8 cellular contexts compared by ENCODE assay signal in genomic region chr12:45214739-45215418, GRCh38. TPM values are rescaled to one million over a fixed set of nuclear protein-coding genes. Genes with fewer than 3 reads are reported as not detected.
A peak's percentile ranks its signal among the peaks of the same experiment; 100 is the strongest.
DNase-seq lines count a peak whose midpoint lies in the region; ATAC-seq and TF ChIP-seq lines count a peak whose summit lies in the region.

No MANE protein-coding gene starts in this region.

- H3K27ac ChIP-seq in SK-N-SH (ENCODE audit: low read depth in 2 of 2, low read length in 1 of 2) (peak overlapping the region; percentile 98 to 99), fibroblast of lung (ENCODE audit: insufficient read depth, low read length) (peak overlapping the region; percentile 92), rectal smooth muscle tissue (ENCODE audit: low read depth, low read length) (peak overlapping the region; percentile 93)

- CTCF ChIA-PET in SK-N-SH (lab: Yijun Ruan, JAX) = interaction anchor here (0.7 to 4.0 kb wide), 13 partner anchors 17 to 513 kb away, joined by 3 to 18 read pairs (median 4); partner anchors contain the start of gene ARID2

- H3K4me1 ChIP-seq in SK-N-SH (ENCODE audit: control insufficient read depth in 1 of 2, insufficient read depth in 2 of 2, low read depth in 1 of 2, low read length in 1 of 2) (peaks cover 0 to 2% of the 10 kb centered on the region in 2 experiments; a peak in 2 of 4 replicates), fibroblast of lung (ENCODE audit: control insufficient read depth, extremely low read depth, insufficient read depth, low read length) (no peaks in the 10 kb centered on the region), rectal smooth muscle tissue (ENCODE audit: control insufficient read depth, insufficient read depth, low read length) (peaks cover 5% of the 10 kb centered on the region)

- H3K27me3 ChIP-seq in SK-N-SH (ENCODE audit: insufficient read depth) = no peaks in the 10 kb centered on the region
- H3K27me3 ChIP-seq in fibroblast of lung (ENCODE audit: control insufficient read depth, insufficient read depth, low read length) = no peaks in the 10 kb centered on the region
- no peaks in the 10 kb centered on the region for H3K27me3 ChIP-seq in rectal smooth muscle tissue (ENCODE audit: control insufficient read depth, insufficient read depth, low read length)

- TF ChIP-seq CTCF in SK-N-SH (IDR thresholded peaks at IDR 0.05) (no peak), fibroblast of lung (conservative IDR thresholded peaks at IDR 0.05 in 1 of 2, IDR thresholded peaks at IDR 0.05 in 1 of 2; ENCODE audit: low read depth in 1 of 2, low read length in 2 of 2) (no peak)

- peak; percentile 18 for TF ChIP-seq POLR2A in GM18505 (IDR thresholded peaks at IDR 0.05; ENCODE audit: borderline replicate concordance, extremely low read depth, insufficient read depth, insufficient read length)

- H3K4me2 ChIP-seq in SK-N-SH (peak overlapping the region; percentile 85), fibroblast of lung (ENCODE audit: extremely low read depth, insufficient read depth, low read length) (peak overlapping the region; percentile 87)

- no peak for TF ChIP-seq EP300 in SK-N-SH (IDR thresholded peaks at IDR 0.05; ENCODE audit: borderline replicate concordance in 1 of 2, low read depth in 1 of 2, low read length in 1 of 2)

- DNase-seq in SK-N-SH (no peak), fibroblast of lung (ENCODE audit: low read depth in 2 of 2) (peak; percentile 45 to 68), HPDE6-E6E7 (ENCODE audit: extremely low spot score) (no peak), HK-2 (ENCODE audit: unreplicated experiment) (no peak)

- peaks cover 9% of the 10 kb centered on the region for H4K20me1 ChIP-seq in SK-N-SH (ENCODE audit: insufficient read depth)
- H4K20me1 ChIP-seq in fibroblast of lung (ENCODE audit: control insufficient read depth, extremely low read depth, insufficient read depth, low read length) = no peaks in the 10 kb centered on the region

- TF ChIP-seq RAD21 in SK-N-SH (IDR thresholded peaks at IDR 0.05; ENCODE audit: low read length) = no peak

- POLR2A ChIA-PET in SK-N-SH (lab: Yijun Ruan, JAX) = interaction anchor here (1.1 to 1.6 kb wide), 2 partner anchors 512 to 514 kb away, joined by 8 to 9 read pairs; partner anchors contain the start of gene ARID2

- H3K79me2 ChIP-seq in SK-N-SH (ENCODE audit: insufficient read depth) = peaks cover 53% of the 10 kb centered on the region
- H3K79me2 ChIP-seq in fibroblast of lung (ENCODE audit: control insufficient read depth, insufficient read depth, low read length) = peaks cover 37% of the 10 kb centered on the region

- no peaks in the 10 kb centered on the region for H3K9me3 ChIP-seq in SK-N-SH
- no peaks in the 10 kb centered on the region for H3K9me3 ChIP-seq in fibroblast of lung (ENCODE audit: control insufficient read depth, insufficient read depth, low read depth, low read length)

- H2AFZ ChIP-seq in SK-N-SH (ENCODE audit: low read depth) (peak overlapping the region; percentile 77), fibroblast of lung (ENCODE audit: low read length) (peak overlapping the region; percentile 83)

- H3K9ac ChIP-seq in SK-N-SH = peak overlapping the region; percentile 97
- H3K9ac ChIP-seq in fibroblast of lung (ENCODE audit: insufficient read depth, low read length) = peak overlapping the region; percentile 88
- H3K9ac ChIP-seq in rectal smooth muscle tissue (ENCODE audit: low read length) = no peak overlapping the region

- H3F3A ChIP-seq in SK-N-SH (replicated peaks; ENCODE audit: insufficient read depth) = peaks cover 11% of the 10 kb centered on the region

- ATAC-seq in GM18505 (IDR thresholded peaks at IDR 0.05; ENCODE audit: unreplicated experiment) (no peak), HG02970 (IDR thresholded peaks at IDR 0.05; ENCODE audit: low FRiP score, unreplicated experiment) (no peak), GM18519 (IDR thresholded peaks at IDR 0.05; ENCODE audit: low FRiP score, unreplicated experiment) (no peak)

- H3K4me3 ChIP-seq in SK-N-SH (ENCODE audit: low read depth in 2 of 2, low read length in 1 of 2) (peak overlapping the region; percentile 86 to 92), fibroblast of lung (replicated peaks in 1 of 4; ENCODE audit: control extremely low read depth in 1 of 4, insufficient read depth in 1 of 4, low read depth in 3 of 4, low read length in 4 of 4) (peak overlapping the region; percentile 63 to 95 (median 86)), rectal smooth muscle tissue (ENCODE audit: low read length) (peak overlapping the region; percentile 73)

- 29% methylated on average over 11 of the region's 11 CpGs for WGBS in SK-N-SH (ENCODE audit: low lambda C conversion rate)

- H3K36me3 ChIP-seq in SK-N-SH (replicated peaks in 1 of 2; ENCODE audit: control insufficient read depth in 1 of 2, insufficient read depth in 2 of 2, low read length in 1 of 2) (no peaks in the 10 kb centered on the region), fibroblast of lung (ENCODE audit: control insufficient read depth, insufficient read depth, low read length) (no peaks in the 10 kb centered on the region), rectal smooth muscle tissue (ENCODE audit: control insufficient read depth, insufficient read depth, low read length) (no peaks in the 10 kb centered on the region)

- H3K9me2 ChIP-seq in SK-N-SH = no peaks in the 10 kb centered on the region

TF ChIP-seq in SK-N-SH, 30 proteins besides CTCF, POLR2A, EP300 and RAD21:
- TF ChIP-seq GATA2 (CRISPR knock-in tag; IDR thresholded peaks at IDR 0.05) = no peak
- no peak for TF ChIP-seq NFIC (IDR thresholded peaks at IDR 0.05; ENCODE audit: borderline replicate concordance)
- no peak for TF ChIP-seq ELF1 (IDR thresholded peaks at IDR 0.05)
- no peak for TF ChIP-seq NRF1 (IDR thresholded peaks at IDR 0.05; ENCODE audit: low read depth, low read length)
- no peak for TF ChIP-seq FOSL2 (IDR thresholded peaks at IDR 0.05; ENCODE audit: borderline replicate concordance, low read depth)
- TF ChIP-seq TAF1 (IDR thresholded peaks at IDR 0.05; ENCODE audit: borderline replicate concordance, low read depth, low read length) = no peak
- TF ChIP-seq SIN3A (IDR thresholded peaks at IDR 0.05; ENCODE audit: borderline replicate concordance, low read depth, low read length) = no peak
- TF ChIP-seq USF1 (IDR thresholded peaks at IDR 0.05; ENCODE audit: borderline replicate concordance, low read depth) = no peak
- no peak for TF ChIP-seq RFX5 (IDR thresholded peaks at IDR 0.05; ENCODE audit: low read length)
- no peak for TF ChIP-seq FOXJ3 (CRISPR knock-in tag; IDR thresholded peaks at IDR 0.05)
- no peak for TF ChIP-seq YY1 (IDR thresholded peaks at IDR 0.05; ENCODE audit: low read depth)
- TF ChIP-seq REST (IDR thresholded peaks at IDR 0.05; ENCODE audit: low read depth, low read length) = no peak
- no peak for TF ChIP-seq FOXM1 (IDR thresholded peaks at IDR 0.05; ENCODE audit: low read depth)
- no peak for TF ChIP-seq POLR2AphosphoS5 (IDR thresholded peaks at IDR 0.05; ENCODE audit: low read depth, low read length)
- no peak for TF ChIP-seq MAX (IDR thresholded peaks at IDR 0.05; ENCODE audit: low read depth)
- no peak for TF ChIP-seq CHD2 (IDR thresholded peaks at IDR 0.05; ENCODE audit: low read length, partially characterized antibody)

RNA-seq across cellular contexts. Expression of gene ANO6, which starts 1.0 kb away (rescaled TPM):
- polyA plus RNA-seq in SK-N-SH (2012; rRNA removed) (20.1 and 26.7 TPM in 2 replicates), fibroblast of lung (40.5 and 69.1 TPM in 2 replicates)
- polyA plus RNA-seq in SK-N-SH (2012; cell fraction: cytosol; rRNA removed) = 33.7 and 34.5 TPM in 2 replicates
- 11.0 and 22.7 TPM in 2 replicates for polyA plus RNA-seq in SK-N-SH (2012; cell fraction: nucleus; rRNA removed)
- total RNA-seq in fibroblast of lung = 57.5 and 59.1 TPM in 2 replicates
- 24.7 and 43.5 TPM in 2 replicates for polyA plus RNA-seq in fibroblast of lung (2012)
- 18.5 and 20.5 TPM in 2 replicates for polyA minus RNA-seq in fibroblast of lung (ENCODE audit: low replicate concordance)

Comparison
In these comparisons a context has a peak if more than half of its experiments do, and no peak if none do; other contexts are left out.
1. DNase-seq: peak in fibroblast of lung (2 of 2); none in SK-N-SH (single experiment), HPDE6-E6E7 (single experiment) and HK-2 (single experiment).
2. Peak in every context shown above with its lines, with median percentiles within 50 percentile points of each other: H3K27ac ChIP-seq and H3K4me3 ChIP-seq.